13 cellular contexts compared by ENCODE assay signal in the genomic region with DNA sequence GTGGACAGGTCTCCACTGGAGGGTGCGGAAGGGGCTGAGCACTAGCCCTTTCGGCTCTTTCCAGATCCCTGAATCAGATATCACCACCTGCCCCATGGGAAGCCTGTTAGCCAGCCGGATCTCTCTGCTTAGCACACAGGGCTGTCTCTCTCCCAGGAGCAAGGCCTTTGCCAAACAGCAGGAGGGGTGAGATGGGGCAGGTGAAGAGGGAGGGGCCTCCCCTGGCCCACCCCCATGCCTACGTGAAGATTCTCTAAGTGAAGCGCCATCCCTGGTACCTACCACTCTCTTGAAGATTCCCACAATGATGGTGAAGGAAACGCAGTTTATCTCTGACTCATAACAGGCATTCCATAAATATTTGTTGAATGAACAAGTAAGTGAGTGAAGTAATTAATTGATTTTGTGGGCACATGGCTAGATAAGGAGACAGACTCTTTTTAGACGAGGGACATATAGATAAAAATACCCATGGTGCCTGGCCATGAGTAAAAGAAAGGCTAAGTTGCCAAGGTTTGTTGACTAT. TPM values are rescaled to one million over a fixed set of nuclear protein-coding genes. Genes with fewer than 3 reads are reported as not detected.
DNase-seq lines count a peak whose midpoint lies in the region; ATAC-seq, FAIRE-seq and TF ChIP-seq lines count a peak whose summit lies in the region.
"Had no signal": no experiment of that assay in that cellular context is flagged by ENCODE, and none has a peak within 500 bp of the region (broad histone marks: within the 10 kb centered on the region; RNA-seq: fewer than 3 reads in every experiment).

No MANE protein-coding gene starts in this region.

- no peak overlapping the region for H3K4me2 ChIP-seq in astrocyte (ENCODE audit: low read length)

- H3K27ac Mint-ChIP-seq in astrocyte (ENCODE audit: unreplicated experiment) = peak overlapping the region; percentile 75
- no peak overlapping the region for H3K27ac Mint-ChIP-seq in T-cell
- H3K27ac Mint-ChIP-seq in activated CD8-positive, alpha-beta T cell treated with anti-CD3 and anti-CD28 coated beads for 36 hours = no peak overlapping the region

- H4K20me1 ChIP-seq in astrocyte (ENCODE audit: insufficient read depth, low read length) = no peaks in the 10 kb centered on the region

- H3K4me3 ChIP-seq in right atrium auricular region (no peak overlapping the region), astrocyte (ENCODE audit: insufficient read depth, low read depth, low read length) (no peak overlapping the region), right cardiac atrium (ENCODE audit: low read length) (no peak overlapping the region)

- H3K4me3 Mint-ChIP-seq in astrocyte (ENCODE audit: unreplicated experiment) (no peak overlapping the region), T-cell (no peak overlapping the region)
- H3K4me3 Mint-ChIP-seq in activated CD8-positive, alpha-beta T cell treated with anti-CD3 and anti-CD28 coated beads for 36 hours = no peak overlapping the region

- 35% methylated on average over 7 of the region's 7 CpGs for WGBS in right cardiac atrium

- no peak for TF ChIP-seq CTCF in right atrium auricular region (IDR thresholded peaks at IDR 0.05)
- no peak for TF ChIP-seq CTCF in astrocyte (IDR thresholded peaks at IDR 0.05; ENCODE audit: insufficient read depth, low read depth, low read length)
- TF ChIP-seq CTCF in activated CD8-positive, alpha-beta T cell treated with anti-CD3 and anti-CD28 coated beads for 36 hours (IDR thresholded peaks at IDR 0.05) = no peak

- H3K9me3 Mint-ChIP-seq in astrocyte (ENCODE audit: unreplicated experiment) = peaks cover 5% of the 10 kb centered on the region
- H3K9me3 Mint-ChIP-seq in T-cell = no peaks in the 10 kb centered on the region
- H3K9me3 Mint-ChIP-seq in activated CD8-positive, alpha-beta T cell treated with anti-CD3 and anti-CD28 coated beads for 36 hours = no peaks in the 10 kb centered on the region

- H3K4me1 ChIP-seq in right atrium auricular region (peaks cover 0 to 18% of the 10 kb centered on the region in 2 donors), astrocyte (ENCODE audit: insufficient read depth, low read length) (no peaks in the 10 kb centered on the region), right cardiac atrium (ENCODE audit: control insufficient read depth, insufficient read depth, low read length) (peaks cover 2% of the 10 kb centered on the region)

- DNase-seq in Right ventricle myocardium inferior (ENCODE audit: missing footprints) (no peak), right atrium auricular region (ENCODE audit: low spot score) (no peak), astrocyte (ENCODE audit: low read depth) (peak; percentile 89), right cardiac atrium (no peak), T-cell (no peak), epidermal melanocyte (ENCODE audit: insufficient read length, low spot score) (no peak)
- DNase-seq in activated CD8-positive, alpha-beta T cell treated with anti-CD3 and anti-CD28 coated beads for 36 hours = no peak
- no peak for DNase-seq in activated T-cell treated with anti-CD3 and anti-CD28 coated beads, Interleukin-2, amount 50 U/mL, for 1 hour
- DNase-seq: effector CD4-positive, alpha-beta T cell; retina; WERI-Rb-1 had no signal

- H3K9me3 ChIP-seq in right atrium auricular region = peaks cover 0 to 1% of the 10 kb centered on the region in 2 donors
- no peaks in the 10 kb centered on the region for H3K9me3 ChIP-seq in astrocyte (ENCODE audit: insufficient read depth, low read depth, low read length)
- H3K9me3 ChIP-seq in right cardiac atrium (ENCODE audit: control insufficient read depth, low read length) = no peaks in the 10 kb centered on the region

- H3K27me3 Mint-ChIP-seq in astrocyte (ENCODE audit: low read depth, unreplicated experiment) = peaks cover 22% of the 10 kb centered on the region
- peaks cover 25 to 36% of the 10 kb centered on the region in 2 donors for H3K27me3 Mint-ChIP-seq in T-cell
- peaks cover 13% of the 10 kb centered on the region for H3K27me3 Mint-ChIP-seq in activated CD8-positive, alpha-beta T cell treated with anti-CD3 and anti-CD28 coated beads for 36 hours

- no peaks in the 10 kb centered on the region for H3K36me3 ChIP-seq in right atrium auricular region
- H3K36me3 ChIP-seq in astrocyte (ENCODE audit: insufficient read depth, low read length) = no peaks in the 10 kb centered on the region
- H3K36me3 ChIP-seq: WERI-Rb-1 had no signal

- no peak overlapping the region for H2AFZ ChIP-seq in astrocyte (ENCODE audit: low read depth, low read length)

- intact Hi-C loops in Right ventricle myocardium inferior (cut with DNase I) (no loop called here), right cardiac atrium (cut with DNase I) (no loop called here)
- intact Hi-C loops in activated CD8-positive, alpha-beta T cell treated with anti-CD3 and anti-CD28 coated beads for 36 hours (cut with micrococcal nuclease) = no loop called here

- H3K27me3 ChIP-seq in right atrium auricular region (no peaks in the 10 kb centered on the region), astrocyte (ENCODE audit: insufficient read depth, low read length) (peaks cover 8% of the 10 kb centered on the region), right cardiac atrium (ENCODE audit: control insufficient read depth, insufficient read depth) (no peaks in the 10 kb centered on the region)

- H3K27ac ChIP-seq in right atrium auricular region = peak overlapping the region in 1 of 2 donors; percentile 76
- no peak overlapping the region for H3K27ac ChIP-seq in astrocyte (ENCODE audit: low read depth, low read length)
- H3K27ac ChIP-seq in right cardiac atrium (ENCODE audit: low read length) = peak overlapping the region; percentile 10
- H3K27ac ChIP-seq: WERI-Rb-1 had no signal

- FAIRE-seq in astrocyte (lab: Jason Lieb, UNC) = no peak
- FAIRE-seq: A204.1 had no signal

- H3K36me3 Mint-ChIP-seq in astrocyte (ENCODE audit: low read depth, unreplicated experiment) = no peaks in the 10 kb centered on the region
- H3K36me3 Mint-ChIP-seq in T-cell = no peaks in the 10 kb centered on the region
- no peaks in the 10 kb centered on the region for H3K36me3 Mint-ChIP-seq in activated CD8-positive, alpha-beta T cell treated with anti-CD3 and anti-CD28 coated beads for 36 hours (ENCODE audit: low read depth)

- POLR2A ChIA-PET in T-cell (lab: Charles Lee) = no interaction called here
- POLR2A ChIA-PET in activated CD8-positive, alpha-beta T cell treated with anti-CD3 and anti-CD28 coated beads for 36 hours (lab: Charles Lee) = no interaction called here

- no peak overlapping the region for H3K9ac ChIP-seq in astrocyte (ENCODE audit: low read length)

- no peaks in the 10 kb centered on the region for H3K79me2 ChIP-seq in astrocyte (ENCODE audit: insufficient read depth, low read length)

- CTCF ChIA-PET in T-cell (lab: Charles Lee) = no interaction called here
- CTCF ChIA-PET in activated CD8-positive, alpha-beta T cell treated with anti-CD3 and anti-CD28 coated beads for 36 hours (lab: Charles Lee) = no interaction called here

- peaks cover 21% of the 10 kb centered on the region for H3K4me1 Mint-ChIP-seq in astrocyte (ENCODE audit: low read depth, unreplicated experiment)
- peaks cover 0 to 4% (median 0%) of the 10 kb centered on the region in 3 donors for H3K4me1 Mint-ChIP-seq in T-cell
- H3K4me1 Mint-ChIP-seq in activated CD8-positive, alpha-beta T cell treated with anti-CD3 and anti-CD28 coated beads for 36 hours (ENCODE audit: low read depth) = no peaks in the 10 kb centered on the region

- ATAC-seq in Right ventricle myocardium inferior (peak; percentile 60), right cardiac atrium (peak; percentile 37 to 51), T-cell (replicated peaks in 1 of 4) (no peak)
- ATAC-seq in activated CD8-positive, alpha-beta T cell treated with anti-CD3 and anti-CD28 coated beads for 36 hours = no peak

RNA-seq across cellular contexts. Expression of gene HCN4, which starts 19.6 kb away (rescaled TPM):
- total RNA-seq in Right ventricle myocardium inferior (21.4 TPM), right atrium auricular region (10 to 100 TPM in 1 of 2 donors, 1 to 10 TPM in 1; 6.9 to 45.3 TPM), astrocyte (2.2 and 3.0 TPM in 2 replicates), right cardiac atrium (10 to 100 TPM; 37.1 to 61.7 (median 48.7) TPM), T-cell (not detected)
- 25.7 TPM for polyA plus RNA-seq in right cardiac atrium
- not detected for total RNA-seq in activated CD8-positive, alpha-beta T cell treated with anti-CD3 and anti-CD28 coated beads for 36 hours

RNA-seq across cellular contexts. Expression of gene REC114, which starts 54.6 kb away (rescaled TPM):
- 0.60 TPM for total RNA-seq in Right ventricle myocardium inferior
- 1 to 10 TPM in 1 of 2 donors, not detected in 1; 4.6 TPM for total RNA-seq in right atrium auricular region
- not detected in 2 replicates for total RNA-seq in astrocyte
- 10 to 100 TPM in 1 of 4 donors, 1 to 10 TPM in 3; 3.4 to 12.1 (median 6.1) TPM for total RNA-seq in right cardiac atrium
- polyA plus RNA-seq in right cardiac atrium = 2.6 TPM
- total RNA-seq in T-cell = not detected
- total RNA-seq in activated CD8-positive, alpha-beta T cell treated with anti-CD3 and anti-CD28 coated beads for 36 hours = not detected
- total RNA-seq: lower leg skin had no signal

Comparison
In these comparisons a context has a peak if more than half of its experiments do, and no peak if none do; other contexts are left out.
1. ATAC-seq: peak in Right ventricle myocardium inferior (single experiment) and right cardiac atrium (2 of 2); none in T-cell (0 of 4) and activated CD8-positive, alpha-beta T cell treated with anti-CD3 and anti-CD28 coated beads for 36 hours (single experiment).